In genomic region chr7:22216309-22216708, GRCh38 we compare ENCODE assay signal across 27 cellular contexts.
DNase-seq lines count a peak whose midpoint lies in the region; ATAC-seq, FAIRE-seq and TF ChIP-seq lines count a peak whose summit lies in the region.
"Had no signal": no experiment of that assay in that cellular context is flagged by ENCODE, and none has a peak within 500 bp of the region (broad histone marks: within the 10 kb centered on the region; RNA-seq: fewer than 3 reads in every experiment).

No MANE protein-coding gene starts in this region.

- H3K27ac ChIP-seq in ascending aorta (peak overlapping the region; percentile 74 to 86), endothelial cell of umbilical vein (ENCODE audit: insufficient read depth, low read depth, low read length) (peak overlapping the region; percentile 98), testis (peak overlapping the region; percentile 60 to 85)
- H3K27ac ChIP-seq: BLaER1 treated with 17β-estradiol and CSF1 and Interleukin-3, amounts not matched to agents 10 nM and 100 nM; colonic mucosa had no signal

- ATAC-seq in stimulated activated naive CD8-positive, alpha-beta T cell treated with anti-CD3 and anti-CD28 coated beads, Interleukin-15, Interleukin-2, amounts not matched to agents 100 U/mL and 50 U/mL, for 24 hours: no peak
- ATAC-seq: activated CD4-positive, CD25-positive, alpha-beta regulatory T cell treated with anti-CD3 and anti-CD28 coated beads, Interleukin-2, amount 50 U/mL, for 24 hours; activated CD8-positive, alpha-beta T cell treated with anti-CD3 and anti-CD28 coated beads, Interleukin-2, amount 10 ng/mL, durations not matched to agents 7 days and 5 days; activated naive CD8-positive, alpha-beta T cell treated with anti-CD3 and anti-CD28 coated beads, Interleukin-2, amount 50 U/mL, for 24 hours; naive thymus-derived CD8-positive, alpha-beta T cell; stimulated activated naive CD8-positive, alpha-beta T cell treated with anti-CD3 and anti-CD28 coated beads, Interleukin-15, amount 100 ng/mL, for 72 hours had no signal

- TF ChIP-seq POLR2A in endothelial cell of umbilical vein (IDR thresholded peaks at IDR 0.05; ENCODE audit: low read depth, low read length) (no peak), testis (IDR thresholded peaks at IDR 0.05) (no peak)

- H3K4me3 ChIP-seq in ascending aorta: peak overlapping the region; percentile 48 to 58
- no peak overlapping the region for H3K4me3 ChIP-seq in endothelial cell of umbilical vein (replicated peaks in 1 of 3; ENCODE audit: insufficient read depth in 1 of 3, low read depth in 1 of 3, low read length in 3 of 3)
- no peak overlapping the region for H3K4me3 ChIP-seq in testis
- H3K4me3 ChIP-seq: BLaER1 treated with 17β-estradiol and CSF1 and Interleukin-3, amounts not matched to agents 10 nM and 100 nM; colonic mucosa had no signal

- CTCF ChIA-PET in endothelial cell of umbilical vein (lab: Charles Lee): interaction anchor here (0.7 to 1.7 kb wide), 6 partner anchors 8 to 106 kb away, joined by 3 to 11 read pairs (median 4); no protein-coding TSS in a partner anchor

- dilution Hi-C loops in endothelial cell of umbilical vein (cut with MboI; ENCODE audit: extremely low pct_ligation_motif_present, low sequenced_read_pairs): no loop called here

- TF ChIP-seq CTCF in ascending aorta (IDR thresholded peaks at IDR 0.05) (no peak), endothelial cell of umbilical vein (IDR thresholded peaks at IDR 0.05; ENCODE audit: extremely low read depth in 1 of 2, insufficient read depth in 1 of 2, low read depth in 1 of 2, low read length in 2 of 2) (no peak), testis (IDR thresholded peaks at IDR 0.05) (no peak)

- no peak for FAIRE-seq in endothelial cell of umbilical vein (lab: Jason Lieb, UNC)

- no peaks in the 10 kb centered on the region for H3K9me3 ChIP-seq in ascending aorta
- no peaks in the 10 kb centered on the region for H3K9me3 ChIP-seq in endothelial cell of umbilical vein (replicated peaks; ENCODE audit: control insufficient read depth, insufficient read depth, low read length)
- H3K9me3 ChIP-seq in testis: no peaks in the 10 kb centered on the region
- H3K9me3 ChIP-seq: colonic mucosa had no signal

- WGBS in testis, 2 donors: 39 to 54% methylated on average over 1 of the region's 1 CpG

- intact Hi-C loops in ascending aorta (cut with DNase I): loop anchor here (10.0 kb wide), 3 partner anchors 368 to 888 kb away; partner anchors contain the start of gene KLHL7
- intact Hi-C loops in endothelial cell of umbilical vein (cut with micrococcal nuclease): loop anchor here (10.0 kb wide), 3 partner anchors 272 to 798 kb away; partner anchors contain the start of genes CDCA7L and HYCC1
- intact Hi-C loops in testis (cut with DNase I; ENCODE audit: low total_unique reads): no loop called here

- no peaks in the 10 kb centered on the region for H4K20me1 ChIP-seq in endothelial cell of umbilical vein (replicated peaks; ENCODE audit: control insufficient read depth, extremely low read depth, insufficient read depth, low read length)
- H4K20me1 ChIP-seq: BLaER1 treated with 17β-estradiol and CSF1 and Interleukin-3, amounts not matched to agents 10 nM and 100 nM had no signal

- H3K4me1 ChIP-seq in ascending aorta: peaks cover 16 to 37% of the 10 kb centered on the region in 2 donors
- H3K4me1 ChIP-seq in endothelial cell of umbilical vein (ENCODE audit: control insufficient read depth, extremely low read depth, insufficient read depth, low read length): peaks cover 80% of the 10 kb centered on the region
- peaks cover 46% of the 10 kb centered on the region for H3K4me1 ChIP-seq in testis
- H3K4me1 ChIP-seq: Caco-2, colonic mucosa had no signal

- H3K27me3 ChIP-seq in ascending aorta: no peaks in the 10 kb centered on the region
- H3K27me3 ChIP-seq in endothelial cell of umbilical vein (ENCODE audit: control insufficient read depth in 2 of 2, insufficient read depth in 2 of 2, low read length in 2 of 2): no peaks in the 10 kb centered on the region
- H3K27me3 ChIP-seq in testis: no peaks in the 10 kb centered on the region
- H3K27me3 ChIP-seq: BLaER1 treated with 17β-estradiol and CSF1 and Interleukin-3, amounts not matched to agents 10 nM and 100 nM; colonic mucosa had no signal

- peak overlapping the region; percentile 96 for H3K9ac ChIP-seq in endothelial cell of umbilical vein (replicated peaks; ENCODE audit: extremely low read depth, insufficient read depth, low read length)
- H3K9ac ChIP-seq: BLaER1 treated with 17β-estradiol and CSF1 and Interleukin-3, amounts not matched to agents 10 nM and 100 nM had no signal

- H3K36me3 ChIP-seq in ascending aorta (no peaks in the 10 kb centered on the region), endothelial cell of umbilical vein (ENCODE audit: control insufficient read depth in 2 of 2, extremely low read depth in 1 of 2, insufficient read depth in 2 of 2, low read length in 2 of 2) (no peaks in the 10 kb centered on the region), testis (ENCODE audit: low read depth, missing control alignments) (no peaks in the 10 kb centered on the region)
- H3K36me3 ChIP-seq: colonic mucosa had no signal

- H3K9me1 ChIP-seq in endothelial cell of umbilical vein (replicated peaks; ENCODE audit: control insufficient read depth, extremely low read depth, insufficient read depth, low read length): no peaks in the 10 kb centered on the region

- H3K4me2 ChIP-seq in endothelial cell of umbilical vein (ENCODE audit: insufficient read depth, low read length): peak overlapping the region; percentile 99
- H3K4me2 ChIP-seq: BLaER1 treated with 17β-estradiol and CSF1 and Interleukin-3, amounts not matched to agents 10 nM and 100 nM had no signal

- H2AFZ ChIP-seq in endothelial cell of umbilical vein (ENCODE audit: low read depth, low read length): no peak overlapping the region

- POLR2A ChIA-PET in endothelial cell of umbilical vein (lab: Charles Lee): no interaction called here

- BruUV-seq in endothelial cell of umbilical vein (replicated peaks; lab: Mats Ljungman, UMichigan): no TSS peak

- DNase-seq in ascending aorta (ENCODE audit: low spot score in 2 of 2): no peak
- peak; percentile 51 for DNase-seq in endothelial cell of umbilical vein (ENCODE audit: low read depth, low spot score)
- DNase-seq in lung microvascular endothelial cell (ENCODE audit: low read depth in 2 of 2): peak; percentile 39 to 49
- DNase-seq in testis: no peak
- no peak for DNase-seq in NK-92 (lab: John Stamatoyannopoulos, UW; ENCODE audit: unreplicated experiment)
- DNase-seq in HPDE6-E6E7 (ENCODE audit: extremely low spot score): no peak
- DNase-seq in T1000 (lab: John Stamatoyannopoulos, UW): no peak
- no peak for DNase-seq in stimulated activated naive CD8-positive, alpha-beta T cell treated with anti-CD3 and anti-CD28 coated beads, Interleukin-15, Interleukin-2, amounts not matched to agents 100 U/mL and 50 U/mL, for 24 hours
- DNase-seq: activated CD8-positive, alpha-beta T cell treated with anti-CD3 and anti-CD28 coated beads, Interleukin-2, amount 10 ng/mL, durations not matched to agents 7 days and 5 days; activated gamma-delta T cell treated with Interleukin-2 at 50 U/mL for 16 hours; activated naive CD8-positive, alpha-beta T cell treated with anti-CD3 and anti-CD28 coated beads, Interleukin-2, amount 50 U/mL, for 24 hours; activated T-cell treated with anti-CD3 and anti-CD28 coated beads, Interleukin-2, amount 50 U/mL, for 1 hour; Caco-2; colonic mucosa; DMS79 treated with DMSO at 0.1 percent for 48 hours; Karpas-422; kidney glomerular epithelial cell; MV-4-11; naive thymus-derived CD8-positive, alpha-beta T cell; NCI-H146; NCI-H2171; NCI-H510A treated with DMSO at 0.1 percent for 48 hours; NK-92 treated with Interleukin-12 subunit alpha and Interleukin-12 subunit beta, amount 100 ng/mL, for 24 hours; retina; stimulated activated naive CD8-positive, alpha-beta T cell treated with anti-CD3 and anti-CD28 coated beads, Interleukin-15, amount 100 ng/mL, for 72 hours had no signal

- H3K79me2 ChIP-seq in endothelial cell of umbilical vein (ENCODE audit: control insufficient read depth, insufficient read depth, low read length): peaks cover 33% of the 10 kb centered on the region

TF ChIP-seq in endothelial cell of umbilical vein, 7 proteins besides CTCF, POLR2A, EP300 and RAD21:
- TF ChIP-seq MYC (IDR thresholded peaks at IDR 0.05; ENCODE audit: low read depth, low read length) (no peak), GATA2 (IDR thresholded peaks at IDR 0.05; ENCODE audit: insufficient read depth, insufficient read length, low read depth, low read length) (peak; percentile 77), EZH2 (IDR thresholded peaks at IDR 0.05; ENCODE audit: borderline replicate concordance, low read depth, low read length, severe bottlenecking) (no peak)

Comparison
In these comparisons a context has a peak if more than half of its experiments do, and no peak if none do; other contexts are left out.
1. DNase-seq: peak in endothelial cell of umbilical vein (single experiment) and lung microvascular endothelial cell (2 of 2); none in ascending aorta (0 of 2), testis (single experiment), NK-92 (single experiment), HPDE6-E6E7 (single experiment), T1000 (single experiment) and stimulated activated naive CD8-positive, alpha-beta T cell treated with anti-CD3 and anti-CD28 coated beads, Interleukin-15, Interleukin-2, amounts not matched to agents 100 U/mL and 50 U/mL, for 24 hours (single experiment).
2. H3K4me3 ChIP-seq: peak in ascending aorta (2 of 2); none in endothelial cell of umbilical vein (0 of 3) and testis (0 of 2).
3. Peak in every context shown above with its lines, with median percentiles within 50 percentile points of each other: H3K27ac ChIP-seq.